ENCODE assay signal across 32 cellular contexts in the genomic region with DNA sequence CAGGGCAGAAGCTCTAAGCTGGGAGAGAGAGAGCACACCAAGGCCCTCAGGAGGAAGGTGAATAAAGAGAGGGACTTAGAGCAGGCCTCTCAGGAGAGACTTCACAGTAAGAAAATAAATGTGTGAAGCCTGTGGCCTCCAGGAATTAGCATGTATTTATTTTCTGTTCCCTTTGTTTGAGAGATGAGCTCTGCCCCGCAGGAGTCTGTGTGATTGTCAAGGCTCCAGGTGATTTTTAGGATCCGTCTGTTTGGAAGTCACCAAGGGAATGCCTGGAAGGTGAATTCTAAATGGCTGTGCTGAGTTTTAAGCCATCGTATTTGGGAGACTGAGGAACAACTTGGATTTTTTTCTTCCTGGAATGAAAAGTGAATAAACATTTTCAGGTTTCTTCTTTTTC.
"Had no signal": no experiment of that assay in that cellular context is flagged by ENCODE, and none has a peak within 500 bp of the region (broad histone marks: within the 10 kb centered on the region; RNA-seq: fewer than 3 reads in every experiment).

No MANE protein-coding gene starts in this region.

- H3K4me1 ChIP-seq: esophagus squamous epithelium, stomach, thyroid gland had no signal

- FAIRE-seq: colon, endometrium, TTC549 had no signal

- H3K27me3 ChIP-seq: esophagus squamous epithelium, right lobe of liver, stomach, thyroid gland had no signal

- H3K36me3 ChIP-seq: esophagus squamous epithelium, right lobe of liver, stomach, thyroid gland, WERI-Rb-1 had no signal

- DNase-seq: activated CD4-positive, alpha-beta memory T cell treated with anti-CD3 and anti-CD28 coated beads for 36 hours; activated CD4-positive, alpha-beta T cell treated with anti-CD3 and anti-CD28 coated beads, Interleukin-2, amount 10 ng/mL, durations not matched to agents 24 days and 14 days; activated CD4-positive, CD25-positive, alpha-beta regulatory T cell treated with anti-CD3 and anti-CD28 coated beads, Interleukin-2, amount 50 U/mL, for 72 hours; activated CD8-positive, alpha-beta memory T cell treated with anti-CD3 and anti-CD28 coated beads, Interleukin-2, amount 50 U/mL, for 4 hours; activated gamma-delta T cell treated with Interleukin-2 at 50 U/mL for 16 hours; activated naive CD4-positive, alpha-beta T cell treated with anti-CD3 and anti-CD28 coated beads, Interleukin-2, amount 50 U/mL, for 16 hours; activated T-cell treated with anti-CD3 and anti-CD28 coated beads, Interleukin-2, amount 50 U/mL, for 1 hour; amniotic stem cell; dermis blood vessel endothelial cell; effector CD4-positive, alpha-beta T cell; esophagus squamous epithelium; foreskin melanocyte; islet precursor cell; left cardiac atrium; left ventricle myocardium superior; midbrain; naive thymus-derived CD8-positive, alpha-beta T cell; posterior cingulate gyrus; right lobe of liver; stimulated activated CD4-positive, alpha-beta T cell treated with anti-CD3 and anti-CD28 coated beads, Interleukin-4, amount 100 ng/mL, for 24 hours; stomach; SW 1271; T-helper 9 cell; thyroid gland; WERI-Rb-1 had no signal

- H3K4me3 ChIP-seq: esophagus squamous epithelium, right lobe of liver, SK-N-MC, skin epidermis, stomach, thyroid gland had no signal

- H3K27ac ChIP-seq: epithelial cell of prostate, esophagus squamous epithelium, right lobe of liver, SK-N-MC, skin epidermis, stomach, thyroid gland, WERI-Rb-1 had no signal

- ATAC-seq: left cardiac atrium; left ventricle myocardium superior; naive thymus-derived CD8-positive, alpha-beta T cell; stimulated activated memory B cell treated with anti-CD40 and anti-IgM and Interleukin-4, amounts not matched to agents 10 μg/mL and 1 μg/mL and 100 μg/mL, for 72 hours had no signal

- H3K9me3 ChIP-seq: esophagus squamous epithelium, right lobe of liver, stomach, thyroid gland had no signal
